In the genomic region with DNA sequence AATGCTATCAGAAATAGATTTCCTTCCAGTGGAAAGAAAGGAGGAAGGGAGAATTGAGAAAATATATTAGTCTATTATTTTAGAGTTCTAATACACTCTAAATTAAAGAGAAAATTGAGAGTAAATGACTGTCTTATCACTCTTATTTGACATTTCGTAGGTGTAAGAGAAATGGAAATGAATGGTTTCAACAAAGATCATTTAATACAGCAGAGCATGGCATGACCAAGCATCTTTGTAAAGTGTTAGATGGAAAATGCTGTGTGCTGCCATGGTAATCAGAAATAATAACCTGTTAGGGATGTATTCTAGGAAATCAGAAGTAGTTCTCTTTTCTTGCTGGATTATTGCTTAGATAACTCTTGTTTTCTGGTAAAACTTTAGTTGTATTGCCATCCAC, we compare ENCODE assay signal across 16 cellular contexts.
"Had no signal": no experiment of that assay in that cellular context is flagged by ENCODE, and none has a peak within 500 bp of the region (broad histone marks: within the 10 kb centered on the region; RNA-seq: fewer than 3 reads in every experiment).

No MANE protein-coding gene starts in this region.

- DNase-seq: Kasumi-1, MM.1S, NCI-H1092 treated with DMSO at 0.1 percent for 48 hours, NCI-H1436, NCI-H187, NCI-H2029, NCI-H2081 treated with DMSO at 0.1 percent for 48 hours, NCI-H2171, NCI-H524, NCI-H526 treated with DMSO at 0.1 percent for 48 hours, NCI-H748 treated with DMSO at 0.1 percent for 48 hours, PC-9, Peyer's patch, Right ventricle myocardium superior, SIG-M5, T-cell had no signal
